8 cellular contexts compared by ENCODE assay signal in the genomic region with DNA sequence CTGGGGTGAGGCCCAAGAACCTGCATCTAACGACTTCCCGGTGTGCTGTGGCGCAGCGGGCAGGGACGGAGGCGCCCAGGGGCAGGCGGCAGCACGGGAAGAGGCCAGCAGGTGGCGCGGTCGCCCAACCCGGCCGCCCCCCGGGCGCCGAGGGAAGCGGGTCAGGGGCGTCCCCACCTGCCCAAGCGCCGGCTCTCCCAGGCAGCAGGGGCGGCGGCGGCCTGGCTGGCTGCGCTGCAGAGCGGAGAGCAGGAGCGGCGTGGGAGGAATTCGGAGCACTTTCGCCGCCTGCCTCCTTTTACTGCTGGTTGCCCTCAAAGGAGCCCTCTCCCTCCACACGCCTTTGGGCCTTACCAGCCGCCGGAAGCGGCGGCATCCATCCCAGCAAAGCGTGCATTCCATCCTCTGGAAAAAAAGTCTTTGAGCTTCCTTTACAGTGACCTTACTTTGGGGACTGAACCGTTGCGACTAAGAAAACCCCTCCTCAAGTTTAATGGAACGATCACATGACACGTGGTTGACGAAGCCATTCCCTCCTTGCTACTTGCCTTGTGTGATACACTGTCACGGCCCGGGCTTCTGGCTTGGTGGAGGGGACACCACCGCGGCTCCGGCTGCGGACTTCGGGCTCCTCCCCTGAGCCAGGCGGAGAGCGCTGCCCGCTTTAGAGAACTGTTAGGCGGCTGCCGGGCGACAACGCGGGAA.
DNase-seq lines count a peak whose midpoint lies in the region; ATAC-seq and TF ChIP-seq lines count a peak whose summit lies in the region.

No MANE protein-coding gene starts in this region.

- TF ChIP-seq CTCF in GM13976 (IDR thresholded peaks at IDR 0.05; ENCODE audit: borderline replicate concordance, control extremely low read depth, extremely low read depth, insufficient read depth, missing control alignments) (peak; percentile 93), esophagus squamous epithelium (IDR thresholded peaks at IDR 0.05) (peak; percentile 56 to 89 (median 85))

- no peaks in the 10 kb centered on the region for H3K36me3 Mint-ChIP-seq in naive B cell
- no peaks in the 10 kb centered on the region for H3K36me3 Mint-ChIP-seq in stimulated activated effector memory CD8-positive, alpha-beta T cell treated with anti-CD3 and anti-CD28 coated beads, Interleukin-12 subunit alpha, Interleukin-12 subunit beta, amount 100 ng/mL, for 72 hours

- H3K9me3 Mint-ChIP-seq in naive B cell: no peaks in the 10 kb centered on the region
- no peaks in the 10 kb centered on the region for H3K9me3 Mint-ChIP-seq in stimulated activated effector memory CD8-positive, alpha-beta T cell treated with anti-CD3 and anti-CD28 coated beads, Interleukin-12 subunit alpha, Interleukin-12 subunit beta, amount 100 ng/mL, for 72 hours

- no peak for TF ChIP-seq POLR2A in esophagus squamous epithelium (IDR thresholded peaks at IDR 0.05)

- H3K4me1 Mint-ChIP-seq in naive B cell: peaks cover 4 to 12% (median 11%) of the 10 kb centered on the region in 3 donors
- H3K4me1 Mint-ChIP-seq in stimulated activated effector memory CD8-positive, alpha-beta T cell treated with anti-CD3 and anti-CD28 coated beads, Interleukin-12 subunit alpha, Interleukin-12 subunit beta, amount 100 ng/mL, for 72 hours: peaks cover 44% of the 10 kb centered on the region

- H3K27ac Mint-ChIP-seq in naive B cell: peak overlapping the region in 1 of 6 donors; percentile 52
- H3K27ac Mint-ChIP-seq in stimulated activated effector memory CD8-positive, alpha-beta T cell treated with anti-CD3 and anti-CD28 coated beads, Interleukin-12 subunit alpha, Interleukin-12 subunit beta, amount 100 ng/mL, for 72 hours: peak overlapping the region; percentile 79

- H3K4me1 ChIP-seq in esophagus squamous epithelium: peaks cover 0 to 20% (median 6%) of the 10 kb centered on the region in 3 donors

- no peaks in the 10 kb centered on the region for H3K36me3 ChIP-seq in esophagus squamous epithelium

- peak overlapping the region in 7 of 8 donors; percentile 44 to 83 (median 56) for H3K4me3 Mint-ChIP-seq in naive B cell
- H3K4me3 Mint-ChIP-seq in stimulated activated effector memory CD8-positive, alpha-beta T cell treated with anti-CD3 and anti-CD28 coated beads, Interleukin-12 subunit alpha, Interleukin-12 subunit beta, amount 100 ng/mL, for 72 hours: peak overlapping the region; percentile 65

- WGBS in esophagus squamous epithelium, 2 donors: 13 to 64% methylated on average over 9 to 12 of the region's 56 CpGs

- H3K4me3 ChIP-seq in esophagus squamous epithelium: peak overlapping the region; percentile 8 to 72 (median 36)

- H3K27me3 ChIP-seq in esophagus squamous epithelium: peaks cover 0 to 69% (median 0%) of the 10 kb centered on the region in 4 donors

- peaks cover 6 to 30% (median 27%) of the 10 kb centered on the region in 3 donors for H3K27me3 Mint-ChIP-seq in naive B cell

- in situ Hi-C loops in GM13976 (cut with MboI; ENCODE audit: low sequenced_read_pairs, unreplicated experiment): loop anchor here (10.0 kb wide), 1 partner anchor 173 kb away; no protein-coding TSS in a partner anchor

- peak; percentile 77 for ATAC-seq in HG02798 (IDR thresholded peaks at IDR 0.05; ENCODE audit: poor library complexity, unreplicated experiment)
- peak; percentile 86 for ATAC-seq in naive B cell (ENCODE audit: low read depth in 2 of 2)
- peak; percentile 83 for ATAC-seq in stimulated activated effector memory CD8-positive, alpha-beta T cell treated with anti-CD3 and anti-CD28 coated beads, Interleukin-12 subunit alpha, Interleukin-12 subunit beta, amount 100 ng/mL, for 72 hours
- ATAC-seq in GM18861 (IDR thresholded peaks at IDR 0.05; ENCODE audit: unreplicated experiment): no peak

- no peaks in the 10 kb centered on the region for H3K9me3 ChIP-seq in esophagus squamous epithelium

- no peak overlapping the region for H3K27ac ChIP-seq in esophagus squamous epithelium

- DNase-seq in GM13976 (ENCODE audit: low spot score) (peak; percentile 90), NCI-H69 (lab: John Stamatoyannopoulos, UW) (peak; percentile 91), activated T-cell treated with anti-CD3 and anti-CD28 coated beads for 24 hours (ENCODE audit: low read depth) (peak; percentile 60), esophagus squamous epithelium (lab: John Stamatoyannopoulos, UW) (no peak), naive B cell (peak; percentile 41)
- DNase-seq in stimulated activated effector memory CD8-positive, alpha-beta T cell treated with anti-CD3 and anti-CD28 coated beads, Interleukin-12 subunit alpha, Interleukin-12 subunit beta, amount 100 ng/mL, for 72 hours (ENCODE audit: low spot score in 2 of 2): peak; percentile 80 to 89

- intact Hi-C loops in esophagus squamous epithelium (cut with DNase I): loop anchor here (2.0 to 10.0 kb wide), 2 partner anchors 103 to 179 kb away; no protein-coding TSS in a partner anchor
